Comparison of ENCODE assay signal across 21 cellular contexts in genomic region chr9:96302021-96302420, GRCh38. TPM values are rescaled to one million over a fixed set of nuclear protein-coding genes. Genes with fewer than 3 reads are reported as not detected.
A peak's percentile ranks its signal among the peaks of the same experiment; 100 is the strongest.
DNase-seq lines count a peak whose midpoint lies in the region; ATAC-seq and TF ChIP-seq lines count a peak whose summit lies in the region.
"Had no signal": no experiment of that assay in that cellular context is flagged by ENCODE, and none has a peak within 500 bp of the region (broad histone marks: within the 10 kb centered on the region; RNA-seq: fewer than 3 reads in every experiment).

Gene HSD17B3, minus strand, starts transcription at chr9:96302176. Its CDS starts 72 bp downstream, at chr9:96302104.

- ATAC-seq in SK-N-SH treated with all-trans-retinoic acid at 6 μM for 48 hours, result no peak
- peak; percentile 74 for ATAC-seq in foreskin keratinocyte
- ATAC-seq: Panc1 had no signal

- 82% methylated on average over 4 of the region's 6 CpGs for WGBS in SK-N-SH (ENCODE audit: low lambda C conversion rate)
- WGBS in testis, 2 donors, result 25 to 37% methylated on average over 6 of the region's 6 CpGs

- H3K36me3 ChIP-seq in SK-N-SH (replicated peaks in 1 of 2; ENCODE audit: control insufficient read depth in 1 of 2, insufficient read depth in 2 of 2, low read length in 1 of 2) (no peaks in the 10 kb centered on the region), testis (ENCODE audit: low read depth, missing control alignments) (no peaks in the 10 kb centered on the region)
- H3K36me3 ChIP-seq: MG63 had no signal

- 0 out of 2 replicates have a peak within 1 kb of the TSS, but pooled peaks have one; percentile 19 for H2AFZ ChIP-seq in SK-N-SH (ENCODE audit: low read depth)
- H2AFZ ChIP-seq: GM23248 had no signal

- peaks cover 8% of the 10 kb centered on the region for H3F3A ChIP-seq in SK-N-SH (replicated peaks; ENCODE audit: insufficient read depth)

- H3K27ac ChIP-seq in SK-N-SH (ENCODE audit: low read depth in 2 of 2, low read length in 1 of 2) (0 out of 4 replicates have a peak within 1 kb of the TSS, but pooled peaks of 1 of the 2 experiments have one; percentile 58), foreskin keratinocyte (no peak within 1 kb of the TSS), testis (peak within 1 kb of the TSS; percentile 81 to 86)
- H3K27ac ChIP-seq: 22Rv1, GM23248, KMS-11 had no signal

- H3K79me2 ChIP-seq in SK-N-SH (ENCODE audit: insufficient read depth), result no peaks in the 10 kb centered on the region

- H3K27me3 ChIP-seq in SK-N-SH (ENCODE audit: insufficient read depth) (no peaks in the 10 kb centered on the region), foreskin keratinocyte (peaks cover 7% of the 10 kb centered on the region), testis (no peaks in the 10 kb centered on the region)
- H3K27me3 ChIP-seq: MG63 had no signal

- in situ Hi-C loops in SK-MEL-5 (cut with HindIII; ENCODE audit: low pct_unique_long_range_greater_than_20kb, low sequenced_read_pairs), result no loop called here

- CTCF ChIA-PET in SK-N-SH (lab: Yijun Ruan, JAX) (interaction anchor here (0.9 kb wide), 2 partner anchors 15 to 70 kb away, joined by 3 to 4 read pairs; no protein-coding TSS in a partner anchor), GM10248 (lab: Yijun Ruan, JAX) (interaction anchor here (1.3 to 3.3 kb wide), 2 partner anchors 15 to 65 kb away, joined by 3 to 13 read pairs; no protein-coding TSS in a partner anchor)

- no peak for TF ChIP-seq EP300 in SK-N-SH (IDR thresholded peaks at IDR 0.05; ENCODE audit: borderline replicate concordance in 1 of 2, low read depth in 1 of 2, low read length in 1 of 2)

- H3K4me2 ChIP-seq in SK-N-SH, result no peak within 1 kb of the TSS
- H3K4me2 ChIP-seq: KMS-11 had no signal

- TF ChIP-seq CTCF in SK-N-SH (IDR thresholded peaks at IDR 0.05) (no peak), foreskin keratinocyte (conservative IDR thresholded peaks at IDR 0.05) (no peak), testis (IDR thresholded peaks at IDR 0.05) (no peak), GM10248 (IDR thresholded peaks at IDR 0.05; ENCODE audit: control extremely low read depth, extremely low read depth, low read depth, missing control alignments) (no peak)

- H3K9ac ChIP-seq in SK-N-SH, result no peak within 1 kb of the TSS
- H3K9ac ChIP-seq: GM23248, KMS-11 had no signal

- no peaks in the 10 kb centered on the region for H3K9me2 ChIP-seq in SK-N-SH

- POLR2A ChIA-PET in SK-N-SH (lab: Yijun Ruan, JAX), result no interaction called here
- POLR2A ChIA-PET in GM10248 (lab: Yijun Ruan, JAX), result no interaction called here

- intact Hi-C loops in testis (cut with DNase I; ENCODE audit: low total_unique reads), result no loop called here

- 0 out of 4 replicates have a peak, but pooled peaks cover 0 to 6% of the 10 kb centered on the region in 2 experiments for H3K4me1 ChIP-seq in SK-N-SH (ENCODE audit: control insufficient read depth in 1 of 2, insufficient read depth in 2 of 2, low read depth in 1 of 2, low read length in 1 of 2)
- H3K4me1 ChIP-seq in foreskin keratinocyte, result peaks cover 16% of the 10 kb centered on the region
- peaks cover 22% of the 10 kb centered on the region for H3K4me1 ChIP-seq in testis

- H4K20me1 ChIP-seq in SK-N-SH (ENCODE audit: insufficient read depth), result no peaks in the 10 kb centered on the region

- TF ChIP-seq POLR2A in testis (IDR thresholded peaks at IDR 0.05), result no peak

- DNase-seq in SK-N-SH (no peak), SK-MEL-5 (ENCODE audit: low read depth, low spot score) (peak; percentile 42), foreskin keratinocyte (peak; percentile 52 to 75), testis (peak; percentile 84), COR-L47 (lab: John Stamatoyannopoulos, UW) (no peak), NCI-H2171 treated with DMSO at 0.1 percent for 48 hours (lab: John Stamatoyannopoulos, UW) (no peak), GM10248 (ENCODE audit: extremely low spot score) (no peak)
- DNase-seq: CD4-positive, alpha-beta memory T cell; DMS79; GM23248; MG63; NCI-H1092; NCI-H146; NCI-H2081; NCI-H510A; Right ventricle myocardium superior had no signal

- H3K9me3 ChIP-seq in SK-N-SH (no peaks in the 10 kb centered on the region), testis (no peaks in the 10 kb centered on the region)
- H3K9me3 ChIP-seq: MG63 had no signal

- H3K4me3 ChIP-seq in SK-N-SH (ENCODE audit: low read depth in 2 of 2, low read length in 1 of 2) (no peak within 1 kb of the TSS), testis (peak within 1 kb of the TSS; percentile 16 to 55)
- H3K4me3 ChIP-seq: GM23248, MG63 had no signal

- no peak for TF ChIP-seq RAD21 in SK-N-SH (IDR thresholded peaks at IDR 0.05; ENCODE audit: low read length)

TF ChIP-seq in SK-N-SH, 30 proteins besides CTCF, POLR2A, EP300 and RAD21 (continues in another document):
- TF ChIP-seq TEAD4 (IDR thresholded peaks at IDR 0.05; ENCODE audit: borderline replicate concordance, insufficient read depth) (no peak), USF2 (IDR thresholded peaks at IDR 0.05; ENCODE audit: borderline replicate concordance, low read depth, low read length) (no peak), POLR2AphosphoS5 (IDR thresholded peaks at IDR 0.05; ENCODE audit: low read depth, low read length) (no peak), MEF2A (IDR thresholded peaks at IDR 0.05; ENCODE audit: borderline replicate concordance, low read depth) (no peak), GABPA (IDR thresholded peaks at IDR 0.05; ENCODE audit: low read depth) (no peak), TCF12 (IDR thresholded peaks at IDR 0.05) (no peak), ELF1 (IDR thresholded peaks at IDR 0.05) (no peak), MXI1 (IDR thresholded peaks at IDR 0.05; ENCODE audit: low read depth, low read length) (no peak), NRF1 (IDR thresholded peaks at IDR 0.05; ENCODE audit: low read depth, low read length) (no peak), SMC3 (IDR thresholded peaks at IDR 0.05; ENCODE audit: low read depth, low read length) (no peak), MAX (IDR thresholded peaks at IDR 0.05; ENCODE audit: low read depth) (no peak), GATA2 (CRISPR knock-in tag; IDR thresholded peaks at IDR 0.05) (no peak)

TF ChIP-seq in SK-N-SH treated with all-trans-retinoic acid at 6 μM for 48 hours, 23 proteins besides CTCF, POLR2A, EP300 and RAD21 (continues in another document):
- no peak for TF ChIP-seq SNAI2 (CRISPR knock-in tag; IDR thresholded peaks at IDR 0.05)
- TF ChIP-seq, protein P1, sequence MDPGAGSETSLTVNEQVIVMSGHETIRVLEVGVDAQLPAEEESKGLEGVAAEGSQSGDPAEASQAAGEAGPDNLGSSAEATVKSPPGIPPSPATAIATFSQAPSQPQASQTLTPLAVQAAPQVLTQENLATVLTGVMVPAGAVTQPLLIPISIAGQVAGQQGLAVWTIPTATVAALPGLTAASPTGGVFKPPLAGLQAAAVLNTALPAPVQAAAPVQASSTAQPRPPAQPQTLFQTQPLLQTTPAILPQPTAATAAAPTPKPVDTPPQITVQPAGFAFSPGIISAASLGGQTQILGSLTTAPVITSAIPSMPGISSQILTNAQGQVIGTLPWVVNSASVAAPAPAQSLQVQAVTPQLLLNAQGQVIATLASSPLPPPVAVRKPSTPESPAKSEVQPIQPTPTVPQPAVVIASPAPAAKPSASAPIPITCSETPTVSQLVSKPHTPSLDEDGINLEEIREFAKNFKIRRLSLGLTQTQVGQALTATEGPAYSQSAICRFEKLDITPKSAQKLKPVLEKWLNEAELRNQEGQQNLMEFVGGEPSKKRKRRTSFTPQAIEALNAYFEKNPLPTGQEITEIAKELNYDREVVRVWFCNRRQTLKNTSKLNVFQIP (CRISPR knock-in tag; IDR thresholded peaks at IDR 0.05; ENCODE audit: borderline replicate concordance, low read depth), result no peak
- TF ChIP-seq ARNTL (CRISPR knock-in tag; IDR thresholded peaks at IDR 0.05; ENCODE audit: borderline replicate concordance, low read depth), result no peak
- no peak for TF ChIP-seq TSHZ2 (CRISPR knock-in tag; IDR thresholded peaks at IDR 0.05)

RNA-seq across cellular contexts. Expression of gene HSD17B3, which starts in this region (rescaled TPM):
- 0.51 and 0.86 TPM in 2 replicates for polyA plus RNA-seq in SK-N-SH (2012; rRNA removed)
- polyA plus RNA-seq in SK-N-SH (2012; cell fraction: cytosol; rRNA removed), result 0.35 and 0.46 TPM in 2 replicates
- polyA plus RNA-seq in SK-N-SH (2012; cell fraction: nucleus; rRNA removed), result 1.9 and 3.1 TPM in 2 replicates
- total RNA-seq in SK-MEL-5 (2014; rRNA removed; shearing (Covaris generic)), result not detected in 2 replicates
- polyA plus RNA-seq in SK-MEL-5 (2015; cell fraction: cytosol; rRNA removed), result not detected in 2 replicates
- polyA plus RNA-seq in SK-MEL-5 (2015; cell fraction: nucleus; rRNA removed), result 1.5 TPM in 1 of 2 replicates, not detected in the other
- 0.27 TPM in 1 of 2 replicates, not detected in the other for total RNA-seq in foreskin keratinocyte
- polyA plus RNA-seq in foreskin keratinocyte, result 0.16 TPM in 1 of 2 replicates, not detected in the other
- total RNA-seq in testis, result 100 to 1,000 TPM; 104 to 159 TPM
- 103 TPM for polyA plus RNA-seq in testis (ENCODE audit: insufficient read depth, low read depth, low replicate concordance)
- total RNA-seq: GM23248 had no signal
- polyA plus RNA-seq: BJ; CD4-positive, alpha-beta memory T cell; GM23248 had no signal

Comparison
In these comparisons a context has a peak if more than half of its experiments do, and no peak if none do; other contexts are left out.
1. RNA of gene HSD17B3 (total RNA-seq): 104 to 159 TPM in testis; 0.27 TPM in foreskin keratinocyte and not detected in SK-MEL-5; every median in the first group is over 10 times any median in the second.
2. RNA of gene HSD17B3 (polyA plus RNA-seq): 103 TPM in testis (single experiment); 0.35 to 3.1 TPM in SK-N-SH and 0.16 TPM in foreskin keratinocyte; every median in the first group is over 10 times any median in the second.
3. Peak in DNase-seq and ATAC-seq in foreskin keratinocyte; RNA of the gene not detected or under 1 TPM.
4. DNase-seq: peak in SK-MEL-5 (single experiment) and testis (single experiment); none in SK-N-SH (single experiment), COR-L47 (single experiment), NCI-H2171 treated with DMSO at 0.1 percent for 48 hours (single experiment) and GM10248 (single experiment).
5. H3K4me3 ChIP-seq: peak in testis (2 of 2); none in SK-N-SH (0 of 2).